ENCODE assay signal across 1 cellular context in the genomic region with DNA sequence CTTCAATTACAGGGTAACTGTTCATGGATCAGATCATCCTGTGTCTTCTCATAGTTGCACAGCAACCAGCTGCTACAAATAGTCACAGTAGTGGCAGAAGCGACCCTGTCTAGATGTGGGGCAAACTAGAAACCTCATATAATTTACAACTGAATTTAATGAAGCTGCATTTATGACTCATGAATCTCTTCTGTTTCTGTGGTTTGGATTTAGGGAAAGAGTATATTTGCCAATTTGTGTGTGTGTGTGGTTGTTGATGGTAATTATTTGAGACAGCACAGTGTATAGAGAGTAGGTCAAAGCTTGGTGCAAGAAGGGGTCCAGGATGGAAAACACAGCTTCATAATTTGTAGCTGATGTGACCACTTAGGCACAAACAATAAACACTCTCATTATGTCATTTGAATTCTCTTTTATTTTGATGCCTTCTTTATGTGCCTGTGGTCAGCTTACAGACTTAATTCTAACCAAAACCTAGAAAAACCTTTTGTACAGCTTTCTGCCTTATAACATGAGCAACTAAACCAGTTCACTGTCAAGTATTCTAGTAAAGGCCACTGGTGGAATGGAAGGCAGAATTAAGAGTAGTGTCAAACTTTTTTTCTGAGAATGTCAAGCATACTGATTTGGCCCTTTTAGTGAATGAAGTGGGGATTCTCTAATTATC.
TF ChIP-seq lines count a peak whose summit lies in the region.

No MANE protein-coding gene starts in this region.

TF ChIP-seq in GM12878, 131 proteins besides CTCF, POLR2A, EP300 and RAD21:
- TF ChIP-seq KLF5 (IDR thresholded peaks at IDR 0.05; ENCODE audit: partially characterized antibody), result no peak
- TF ChIP-seq ZNF384 (IDR thresholded peaks at IDR 0.05; ENCODE audit: borderline replicate concordance, low read depth, low read length), result no peak
- TF ChIP-seq, protein P1, sequence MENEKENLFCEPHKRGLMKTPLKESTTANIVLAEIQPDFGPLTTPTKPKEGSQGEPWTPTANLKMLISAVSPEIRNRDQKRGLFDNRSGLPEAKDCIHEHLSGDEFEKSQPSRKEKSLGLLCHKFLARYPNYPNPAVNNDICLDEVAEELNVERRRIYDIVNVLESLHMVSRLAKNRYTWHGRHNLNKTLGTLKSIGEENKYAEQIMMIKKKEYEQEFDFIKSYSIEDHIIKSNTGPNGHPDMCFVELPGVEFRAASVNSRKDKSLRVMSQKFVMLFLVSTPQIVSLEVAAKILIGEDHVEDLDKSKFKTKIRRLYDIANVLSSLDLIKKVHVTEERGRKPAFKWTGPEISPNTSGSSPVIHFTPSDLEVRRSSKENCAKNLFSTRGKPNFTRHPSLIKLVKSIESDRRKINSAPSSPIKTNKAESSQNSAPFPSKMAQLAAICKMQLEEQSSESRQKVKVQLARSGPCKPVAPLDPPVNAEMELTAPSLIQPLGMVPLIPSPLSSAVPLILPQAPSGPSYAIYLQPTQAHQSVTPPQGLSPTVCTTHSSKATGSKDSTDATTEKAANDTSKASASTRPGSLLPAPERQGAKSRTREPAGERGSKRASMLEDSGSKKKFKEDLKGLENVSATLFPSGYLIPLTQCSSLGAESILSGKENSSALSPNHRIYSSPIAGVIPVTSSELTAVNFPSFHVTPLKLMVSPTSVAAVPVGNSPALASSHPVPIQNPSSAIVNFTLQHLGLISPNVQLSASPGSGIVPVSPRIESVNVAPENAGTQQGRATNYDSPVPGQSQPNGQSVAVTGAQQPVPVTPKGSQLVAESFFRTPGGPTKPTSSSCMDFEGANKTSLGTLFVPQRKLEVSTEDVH (IDR thresholded peaks at IDR 0.05; ENCODE audit: low read depth, partially characterized antibody), result no peak
- TF ChIP-seq FOXM1 (IDR thresholded peaks at IDR 0.05; ENCODE audit: low read depth, low read length), result no peak
- TF ChIP-seq CHD1 (IDR thresholded peaks at IDR 0.05; ENCODE audit: low read depth, low read length), result no peak
- TF ChIP-seq TCF12 (IDR thresholded peaks at IDR 0.05; ENCODE audit: low read depth, low read length), result no peak
- TF ChIP-seq EED (IDR thresholded peaks at IDR 0.05; ENCODE audit: low read depth), result no peak
- no peak for TF ChIP-seq HDAC6 (IDR thresholded peaks at IDR 0.05; ENCODE audit: unreplicated experiment)
- TF ChIP-seq RAD51 (IDR thresholded peaks at IDR 0.05), result no peak
- TF ChIP-seq, protein P2, sequence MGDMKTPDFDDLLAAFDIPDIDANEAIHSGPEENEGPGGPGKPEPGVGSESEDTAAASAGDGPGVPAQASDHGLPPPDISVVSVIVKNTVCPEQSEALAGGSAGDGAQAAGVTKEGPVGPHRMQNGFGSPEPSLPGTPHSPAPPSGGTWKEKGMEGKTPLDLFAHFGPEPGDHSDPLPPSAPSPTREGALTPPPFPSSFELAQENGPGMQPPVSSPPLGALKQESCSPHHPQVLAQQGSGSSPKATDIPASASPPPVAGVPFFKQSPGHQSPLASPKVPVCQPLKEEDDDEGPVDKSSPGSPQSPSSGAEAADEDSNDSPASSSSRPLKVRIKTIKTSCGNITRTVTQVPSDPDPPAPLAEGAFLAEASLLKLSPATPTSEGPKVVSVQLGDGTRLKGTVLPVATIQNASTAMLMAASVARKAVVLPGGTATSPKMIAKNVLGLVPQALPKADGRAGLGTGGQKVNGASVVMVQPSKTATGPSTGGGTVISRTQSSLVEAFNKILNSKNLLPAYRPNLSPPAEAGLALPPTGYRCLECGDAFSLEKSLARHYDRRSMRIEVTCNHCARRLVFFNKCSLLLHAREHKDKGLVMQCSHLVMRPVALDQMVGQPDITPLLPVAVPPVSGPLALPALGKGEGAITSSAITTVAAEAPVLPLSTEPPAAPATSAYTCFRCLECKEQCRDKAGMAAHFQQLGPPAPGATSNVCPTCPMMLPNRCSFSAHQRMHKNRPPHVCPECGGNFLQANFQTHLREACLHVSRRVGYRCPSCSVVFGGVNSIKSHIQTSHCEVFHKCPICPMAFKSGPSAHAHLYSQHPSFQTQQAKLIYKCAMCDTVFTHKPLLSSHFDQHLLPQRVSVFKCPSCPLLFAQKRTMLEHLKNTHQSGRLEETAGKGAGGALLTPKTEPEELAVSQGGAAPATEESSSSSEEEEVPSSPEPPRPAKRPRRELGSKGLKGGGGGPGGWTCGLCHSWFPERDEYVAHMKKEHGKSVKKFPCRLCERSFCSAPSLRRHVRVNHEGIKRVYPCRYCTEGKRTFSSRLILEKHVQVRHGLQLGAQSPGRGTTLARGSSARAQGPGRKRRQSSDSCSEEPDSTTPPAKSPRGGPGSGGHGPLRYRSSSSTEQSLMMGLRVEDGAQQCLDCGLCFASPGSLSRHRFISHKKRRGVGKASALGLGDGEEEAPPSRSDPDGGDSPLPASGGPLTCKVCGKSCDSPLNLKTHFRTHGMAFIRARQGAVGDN (IDR thresholded peaks at IDR 0.05), result no peak
- TF ChIP-seq, protein P3, sequence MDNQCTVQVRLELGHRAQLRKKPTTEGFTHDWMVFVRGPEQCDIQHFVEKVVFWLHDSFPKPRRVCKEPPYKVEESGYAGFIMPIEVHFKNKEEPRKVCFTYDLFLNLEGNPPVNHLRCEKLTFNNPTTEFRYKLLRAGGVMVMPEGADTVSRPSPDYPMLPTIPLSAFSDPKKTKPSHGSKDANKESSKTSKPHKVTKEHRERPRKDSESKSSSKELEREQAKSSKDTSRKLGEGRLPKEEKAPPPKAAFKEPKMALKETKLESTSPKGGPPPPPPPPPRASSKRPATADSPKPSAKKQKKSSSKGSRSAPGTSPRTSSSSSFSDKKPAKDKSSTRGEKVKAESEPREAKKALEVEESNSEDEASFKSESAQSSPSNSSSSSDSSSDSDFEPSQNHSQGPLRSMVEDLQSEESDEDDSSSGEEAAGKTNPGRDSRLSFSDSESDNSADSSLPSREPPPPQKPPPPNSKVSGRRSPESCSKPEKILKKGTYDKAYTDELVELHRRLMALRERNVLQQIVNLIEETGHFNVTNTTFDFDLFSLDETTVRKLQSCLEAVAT (IDR thresholded peaks at IDR 0.05), result no peak
- no peak for TF ChIP-seq HDAC2 (IDR thresholded peaks at IDR 0.05)
- no peak for TF ChIP-seq ZNF207 (IDR thresholded peaks at IDR 0.05; ENCODE audit: borderline replicate concordance)
- no peak for TF ChIP-seq BHLHE40 (IDR thresholded peaks at IDR 0.05; ENCODE audit: borderline replicate concordance in 1 of 2, low read depth in 2 of 2, low read length in 1 of 2)
